ENCODE assay signal across 26 cellular contexts in the genomic region with DNA sequence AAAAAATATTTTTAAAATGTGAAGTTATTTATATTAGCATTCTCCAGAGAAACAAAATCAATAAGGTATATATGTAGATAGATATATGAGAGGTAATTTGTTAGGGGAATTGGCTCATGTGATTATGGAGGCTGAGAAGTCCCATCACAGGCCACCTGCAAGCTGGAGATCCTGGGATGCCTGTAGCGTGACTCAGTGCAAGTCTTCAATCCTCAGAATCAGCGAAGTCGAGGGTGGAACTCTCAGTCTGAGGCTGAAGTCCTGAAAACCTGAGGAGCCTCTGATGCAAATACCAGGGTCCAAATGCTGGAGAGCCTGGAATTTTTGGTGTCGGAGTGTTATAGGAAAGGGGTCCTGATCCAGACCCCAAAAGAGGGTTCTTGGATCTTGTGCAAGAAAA.
"Had no signal": no experiment of that assay in that cellular context is flagged by ENCODE, and none has a peak within 500 bp of the region (broad histone marks: within the 10 kb centered on the region; RNA-seq: fewer than 3 reads in every experiment).

No MANE protein-coding gene starts in this region.

- H3K27me3 ChIP-seq: brain microvascular endothelial cell, esophagus squamous epithelium had no signal

- ATAC-seq: activated T-cell treated with anti-CD3 and anti-CD28 coated beads, Interleukin-2, amount 50 U/mL, for 4 hours; activated T-helper 17 cell treated with anti-CD3 and anti-CD28 coated beads, Interleukin-2, amount 50 U/mL, for 72 hours; effector memory CD8-positive, alpha-beta T cell; T-helper 17 cell; WTC11 had no signal

- H3K9me3 ChIP-seq: esophagus squamous epithelium had no signal

- H3K4me3 ChIP-seq: esophagus squamous epithelium had no signal

- H3K36me3 ChIP-seq: brain microvascular endothelial cell had no signal

- DNase-seq: activated CD4-positive, alpha-beta memory T cell treated with anti-CD3 and anti-CD28 coated beads, Interleukin-2, amount 10 ng/mL, durations not matched to agents 7 days and 5 days; activated CD4-positive, alpha-beta T cell treated with anti-CD3 and anti-CD28 coated beads for 1 hour; activated CD4-positive, alpha-beta T cell treated with anti-CD3 and anti-CD28 coated beads for 4 hours; activated CD4-positive, alpha-beta T cell treated with anti-CD3 and anti-CD28 coated beads, Interleukin-2, amount 10 ng/mL, durations not matched to agents 7 days and 5 days; activated CD4-positive, alpha-beta T cell treated with anti-CD3 and anti-CD28 coated beads, Interleukin-2, amount 50 U/mL, for 4 hours; activated effector memory CD4-positive, alpha-beta T cell treated with Interleukin-2 at 50 U/mL for 16 hours; activated gamma-delta T cell treated with Interleukin-2 at 50 U/mL for 16 hours; activated naive CD4-positive, alpha-beta T cell treated with anti-CD3 and anti-CD28 coated beads, Interleukin-2, amount 50 U/mL, for 16 hours; activated naive CD4-positive, alpha-beta T cell treated with Interleukin-2 at 50 U/mL for 16 hours; activated T-cell treated with anti-CD3 and anti-CD28 coated beads, Interleukin-2, amount 50 U/mL, for 4 hours; amniotic stem cell; anterior cingulate cortex; brain microvascular endothelial cell; caudate nucleus; cortex of kidney; dermis blood vessel endothelial cell; effector CD4-positive, alpha-beta T cell; effector memory CD8-positive, alpha-beta T cell; esophagus squamous epithelium; head of caudate nucleus; T-helper 1 cell; T-helper 17 cell; T1000 had no signal

- H3K27ac ChIP-seq: brain microvascular endothelial cell, esophagus squamous epithelium, VCaP had no signal
